ENCODE assay signal across 20 cellular contexts in the genomic region with DNA sequence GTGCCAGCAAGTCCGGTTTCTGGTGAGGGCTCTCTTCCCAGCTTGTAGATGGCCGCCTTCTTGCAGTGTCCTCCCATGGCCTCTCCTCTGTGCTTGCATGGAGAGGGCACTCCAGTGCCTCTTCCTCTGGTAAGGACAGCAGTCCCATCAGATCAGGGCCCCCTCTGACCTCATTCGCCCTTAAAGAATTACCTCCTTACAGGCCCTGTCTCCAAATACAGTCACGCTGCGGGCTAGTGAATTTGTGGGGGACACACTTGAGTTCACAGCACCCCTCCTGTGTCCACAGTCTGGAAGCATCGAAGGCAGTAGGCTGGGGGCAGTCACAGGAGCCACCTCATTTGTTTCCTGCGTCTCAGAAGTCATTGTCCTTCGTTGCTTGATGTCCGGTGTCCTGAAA. TPM values are rescaled to one million over a fixed set of nuclear protein-coding genes. Genes with fewer than 3 reads are reported as not detected.
DNase-seq lines count a peak whose midpoint lies in the region; ATAC-seq, FAIRE-seq and TF ChIP-seq lines count a peak whose summit lies in the region.
"Had no signal": no experiment of that assay in that cellular context is flagged by ENCODE, and none has a peak within 500 bp of the region (broad histone marks: within the 10 kb centered on the region; RNA-seq: fewer than 3 reads in every experiment).

No MANE protein-coding gene starts in this region.

- H3K36me3 Mint-ChIP-seq in WTC11: peaks cover 16% of the 10 kb centered on the region
- peaks cover 3% of the 10 kb centered on the region for H3K36me3 Mint-ChIP-seq in progenitor cell of endocrine pancreas (ENCODE audit: insufficient read depth)

- no peaks in the 10 kb centered on the region for H3K36me3 ChIP-seq in osteoblast (ENCODE audit: insufficient read depth, low read length)
- H3K36me3 ChIP-seq in stomach smooth muscle (ENCODE audit: control insufficient read depth in 2 of 2, insufficient read depth in 2 of 2, low read length in 2 of 2): no peaks in the 10 kb centered on the region

- H3K4me2 ChIP-seq in osteoblast (ENCODE audit: insufficient read depth, low read length): no peak overlapping the region

- H3K4me3 Mint-ChIP-seq in WTC11 (no peak overlapping the region), progenitor cell of endocrine pancreas (ENCODE audit: low read depth) (no peak overlapping the region)
- H3K4me3 Mint-ChIP-seq: B cell; CD4-positive, alpha-beta memory T cell had no signal

- H3K9me3 ChIP-seq in osteoblast (ENCODE audit: low read depth, low read length) (no peaks in the 10 kb centered on the region), stomach smooth muscle (ENCODE audit: control insufficient read depth in 2 of 2, low read length in 2 of 2) (no peaks in the 10 kb centered on the region)

- no peaks in the 10 kb centered on the region for H4K20me1 ChIP-seq in osteoblast (ENCODE audit: insufficient read depth, low read length)

- H3K27me3 ChIP-seq in osteoblast (ENCODE audit: insufficient read depth, low read length) (no peaks in the 10 kb centered on the region), stomach smooth muscle (ENCODE audit: control insufficient read depth in 1 of 2, insufficient read depth in 2 of 2, low read length in 2 of 2) (no peaks in the 10 kb centered on the region)

- ATAC-seq in WTC11 (no peak), GM21576 (IDR thresholded peaks at IDR 0.05; ENCODE audit: unreplicated experiment) (no peak)

- H3K4me1 ChIP-seq in osteoblast (ENCODE audit: insufficient read depth, low read length) (no peaks in the 10 kb centered on the region), stomach smooth muscle (ENCODE audit: control insufficient read depth, insufficient read depth, low read length) (peaks cover 7% of the 10 kb centered on the region)

- H2AFZ ChIP-seq in osteoblast (ENCODE audit: low read length): no peak overlapping the region

- H3K27ac Mint-ChIP-seq in WTC11 (peak overlapping the region; percentile 26), progenitor cell of endocrine pancreas (no peak overlapping the region)
- H3K27ac Mint-ChIP-seq: B cell had no signal

- H3K4me1 Mint-ChIP-seq in WTC11: peaks cover 7% of the 10 kb centered on the region
- H3K4me1 Mint-ChIP-seq in progenitor cell of endocrine pancreas (ENCODE audit: low read depth): peaks cover 4% of the 10 kb centered on the region
- H3K4me1 Mint-ChIP-seq: B cell had no signal

- no peak overlapping the region for H3K4me3 ChIP-seq in osteoblast (ENCODE audit: insufficient read depth, low read length)
- no peak overlapping the region for H3K4me3 ChIP-seq in stomach smooth muscle (ENCODE audit: low read length in 2 of 2)

- TF ChIP-seq CTCF in WTC11 (IDR thresholded peaks at IDR 0.05) (no peak), osteoblast (IDR thresholded peaks at IDR 0.05; ENCODE audit: extremely low read depth, low read depth, low read length) (no peak), progenitor cell of endocrine pancreas (IDR thresholded peaks at IDR 0.05; ENCODE audit: unreplicated experiment) (no peak)

- no peak for TF ChIP-seq POLR2A in GM12892 (IDR thresholded peaks at IDR 0.05; ENCODE audit: low read depth, low read length)

- H3K27me3 Mint-ChIP-seq in WTC11 (ENCODE audit: low read depth) (no peaks in the 10 kb centered on the region), progenitor cell of endocrine pancreas (peaks cover 35% of the 10 kb centered on the region)
- H3K27me3 Mint-ChIP-seq: B cell; CD4-positive, alpha-beta memory T cell had no signal

- DNase-seq in WTC11 (ENCODE audit: low spot score) (no peak), islet precursor cell (peak; percentile 49), osteoblast (ENCODE audit: insufficient read length, low spot score, missing footprints) (peak; percentile 72), GM12892 (ENCODE audit: insufficient read length) (no peak), NCI-H2107 (lab: John Stamatoyannopoulos, UW) (no peak), progenitor cell of endocrine pancreas (ENCODE audit: low spot score, unreplicated experiment) (no peak)
- DNase-seq: C1 segment of cervical spinal cord; CD4-positive, alpha-beta memory T cell; DMS153; DMS79 treated with DMSO at 0.1 percent for 48 hours; EL; IMR-90 had no signal

- CTCF ChIA-PET in WTC11 (lab: Charles Lee): no interaction called here

- no peak overlapping the region for H3K9ac ChIP-seq in stomach smooth muscle (ENCODE audit: low read length in 2 of 2)

- no peak for FAIRE-seq in GM12892 (lab: Jason Lieb, UNC)
- FAIRE-seq: A204.1, G401.6, GM12891, GM19239, H54 had no signal

- POLR2A ChIA-PET in WTC11 (lab: Charles Lee): no interaction called here

- peaks cover 5% of the 10 kb centered on the region for H3K9me3 Mint-ChIP-seq in WTC11
- no peaks in the 10 kb centered on the region for H3K9me3 Mint-ChIP-seq in progenitor cell of endocrine pancreas (ENCODE audit: low read depth)
- H3K9me3 Mint-ChIP-seq: CD4-positive, alpha-beta memory T cell had no signal

- no peaks in the 10 kb centered on the region for H3K79me2 ChIP-seq in osteoblast (ENCODE audit: insufficient read depth, low read length)

- H3K27ac ChIP-seq in osteoblast (ENCODE audit: low read depth, low read length) (no peak overlapping the region), stomach smooth muscle (ENCODE audit: low read length) (peak overlapping the region; percentile 31)

TF ChIP-seq in WTC11, 78 proteins besides CTCF, POLR2A, EP300 and RAD21 (continues in another document):
- TF ChIP-seq, protein P1, sequence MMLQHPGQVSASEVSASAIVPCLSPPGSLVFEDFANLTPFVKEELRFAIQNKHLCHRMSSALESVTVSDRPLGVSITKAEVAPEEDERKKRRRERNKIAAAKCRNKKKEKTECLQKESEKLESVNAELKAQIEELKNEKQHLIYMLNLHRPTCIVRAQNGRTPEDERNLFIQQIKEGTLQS (CRISPR knock-in tag; conservative IDR thresholded peaks at IDR 0.05): no peak
- TF ChIP-seq, protein P2, sequence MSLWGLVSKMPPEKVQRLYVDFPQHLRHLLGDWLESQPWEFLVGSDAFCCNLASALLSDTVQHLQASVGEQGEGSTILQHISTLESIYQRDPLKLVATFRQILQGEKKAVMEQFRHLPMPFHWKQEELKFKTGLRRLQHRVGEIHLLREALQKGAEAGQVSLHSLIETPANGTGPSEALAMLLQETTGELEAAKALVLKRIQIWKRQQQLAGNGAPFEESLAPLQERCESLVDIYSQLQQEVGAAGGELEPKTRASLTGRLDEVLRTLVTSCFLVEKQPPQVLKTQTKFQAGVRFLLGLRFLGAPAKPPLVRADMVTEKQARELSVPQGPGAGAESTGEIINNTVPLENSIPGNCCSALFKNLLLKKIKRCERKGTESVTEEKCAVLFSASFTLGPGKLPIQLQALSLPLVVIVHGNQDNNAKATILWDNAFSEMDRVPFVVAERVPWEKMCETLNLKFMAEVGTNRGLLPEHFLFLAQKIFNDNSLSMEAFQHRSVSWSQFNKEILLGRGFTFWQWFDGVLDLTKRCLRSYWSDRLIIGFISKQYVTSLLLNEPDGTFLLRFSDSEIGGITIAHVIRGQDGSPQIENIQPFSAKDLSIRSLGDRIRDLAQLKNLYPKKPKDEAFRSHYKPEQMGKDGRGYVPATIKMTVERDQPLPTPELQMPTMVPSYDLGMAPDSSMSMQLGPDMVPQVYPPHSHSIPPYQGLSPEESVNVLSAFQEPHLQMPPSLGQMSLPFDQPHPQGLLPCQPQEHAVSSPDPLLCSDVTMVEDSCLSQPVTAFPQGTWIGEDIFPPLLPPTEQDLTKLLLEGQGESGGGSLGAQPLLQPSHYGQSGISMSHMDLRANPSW (CRISPR knock-in tag; conservative IDR thresholded peaks at IDR 0.05; ENCODE audit: low read depth): no peak
- no peak for TF ChIP-seq NR3C1 (CRISPR knock-in tag; conservative IDR thresholded peaks at IDR 0.05; ENCODE audit: low read depth)
- TF ChIP-seq SMAD4 (CRISPR knock-in tag; IDR thresholded peaks at IDR 0.05): no peak
- TF ChIP-seq, protein P3, sequence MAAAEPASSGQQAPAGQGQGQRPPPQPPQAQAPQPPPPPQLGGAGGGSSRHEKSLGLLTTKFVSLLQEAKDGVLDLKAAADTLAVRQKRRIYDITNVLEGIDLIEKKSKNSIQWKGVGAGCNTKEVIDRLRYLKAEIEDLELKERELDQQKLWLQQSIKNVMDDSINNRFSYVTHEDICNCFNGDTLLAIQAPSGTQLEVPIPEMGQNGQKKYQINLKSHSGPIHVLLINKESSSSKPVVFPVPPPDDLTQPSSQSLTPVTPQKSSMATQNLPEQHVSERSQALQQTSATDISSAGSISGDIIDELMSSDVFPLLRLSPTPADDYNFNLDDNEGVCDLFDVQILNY (CRISPR knock-in tag; IDR thresholded peaks at IDR 0.05): no peak
- TF ChIP-seq OVOL2 (CRISPR knock-in tag; IDR thresholded peaks at IDR 0.05; ENCODE audit: borderline replicate concordance): no peak
- TF ChIP-seq, protein P4, sequence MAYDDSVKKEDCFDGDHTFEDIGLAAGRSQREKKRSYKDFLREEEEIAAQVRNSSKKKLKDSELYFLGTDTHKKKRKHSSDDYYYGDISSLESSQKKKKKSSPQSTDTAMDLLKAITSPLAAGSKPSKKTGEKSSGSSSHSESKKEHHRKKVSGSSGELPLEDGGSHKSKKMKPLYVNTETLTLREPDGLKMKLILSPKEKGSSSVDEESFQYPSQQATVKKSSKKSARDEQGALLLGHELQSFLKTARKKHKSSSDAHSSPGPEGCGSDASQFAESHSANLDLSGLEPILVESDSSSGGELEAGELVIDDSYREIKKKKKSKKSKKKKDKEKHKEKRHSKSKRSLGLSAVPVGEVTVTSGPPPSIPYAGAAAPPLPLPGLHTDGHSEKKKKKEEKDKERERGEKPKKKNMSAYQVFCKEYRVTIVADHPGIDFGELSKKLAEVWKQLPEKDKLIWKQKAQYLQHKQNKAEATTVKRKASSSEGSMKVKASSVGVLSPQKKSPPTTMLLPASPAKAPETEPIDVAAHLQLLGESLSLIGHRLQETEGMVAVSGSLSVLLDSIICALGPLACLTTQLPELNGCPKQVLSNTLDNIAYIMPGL (CRISPR knock-in tag; IDR thresholded peaks at IDR 0.05): no peak
- TF ChIP-seq, protein P5, sequence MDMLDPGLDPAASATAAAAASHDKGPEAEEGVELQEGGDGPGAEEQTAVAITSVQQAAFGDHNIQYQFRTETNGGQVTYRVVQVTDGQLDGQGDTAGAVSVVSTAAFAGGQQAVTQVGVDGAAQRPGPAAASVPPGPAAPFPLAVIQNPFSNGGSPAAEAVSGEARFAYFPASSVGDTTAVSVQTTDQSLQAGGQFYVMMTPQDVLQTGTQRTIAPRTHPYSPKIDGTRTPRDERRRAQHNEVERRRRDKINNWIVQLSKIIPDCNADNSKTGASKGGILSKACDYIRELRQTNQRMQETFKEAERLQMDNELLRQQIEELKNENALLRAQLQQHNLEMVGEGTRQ (CRISPR knock-in tag; IDR thresholded peaks at IDR 0.05): no peak
- TF ChIP-seq ZNF121 (CRISPR knock-in tag; IDR thresholded peaks at IDR 0.05): no peak
- TF ChIP-seq CREM (CRISPR knock-in tag; IDR thresholded peaks at IDR 0.05): no peak
- no peak for TF ChIP-seq EMX1 (CRISPR knock-in tag; IDR thresholded peaks at IDR 0.05)
- no peak for TF ChIP-seq ZNF317 (CRISPR knock-in tag; IDR thresholded peaks at IDR 0.05; ENCODE audit: borderline replicate concordance, low read depth)

RNA-seq across cellular contexts. Expression of a gene that starts 54.6 kb away (rescaled TPM):
- total RNA-seq in WTC11 (2021) (33.2 to 42.4 TPM (median 41.1 TPM) in 3 replicates), osteoblast (11.5 and 17.7 TPM in 2 replicates), progenitor cell of endocrine pancreas (15.2 and 16.9 TPM in 2 replicates)
- 7.1 TPM for polyA plus RNA-seq in GM12892 (2012; ENCODE audit: missing spikeins)

Comparison
In these comparisons a context has a peak if more than half of its experiments do, and no peak if none do; other contexts are left out.
1. DNase-seq: peak in islet precursor cell (single experiment) and osteoblast (single experiment); none in WTC11 (single experiment), GM12892 (single experiment), NCI-H2107 (single experiment) and progenitor cell of endocrine pancreas (single experiment).